8 cellular contexts compared by ENCODE assay signal in genomic region chr11:64879226-64879900, GRCh38. TPM values are rescaled to one million over a fixed set of nuclear protein-coding genes. Genes with fewer than 3 reads are reported as not detected.
DNase-seq lines count a peak whose midpoint lies in the region; ATAC-seq and TF ChIP-seq lines count a peak whose summit lies in the region.

No MANE protein-coding gene starts in this region.

- TF ChIP-seq CTCF in AG09309 (IDR thresholded peaks at IDR 0.05; ENCODE audit: control insufficient read depth, insufficient read depth, low read depth, low read length, missing control alignments) (no peak), adrenal gland (IDR thresholded peaks at IDR 0.05) (no peak), suprapubic skin (IDR thresholded peaks at IDR 0.05) (no peak)

- H3K27ac ChIP-seq in adrenal gland = peak overlapping the region; percentile 62 to 88 (median 77)
- peak overlapping the region; percentile 90 for H3K27ac ChIP-seq in suprapubic skin

- no peak for TF ChIP-seq POLR2A in adrenal gland (IDR thresholded peaks at IDR 0.05)
- TF ChIP-seq POLR2A in suprapubic skin (IDR thresholded peaks at IDR 0.05) = no peak

- intact Hi-C loops in adrenal gland (cut with DNase I) = no loop called here
- intact Hi-C loops in left colon (cut with DNase I, micrococcal nuclease) = no loop called here

- no peaks in the 10 kb centered on the region for H3K27me3 ChIP-seq in adrenal gland
- H3K27me3 ChIP-seq in suprapubic skin = no peaks in the 10 kb centered on the region

- H3K36me3 ChIP-seq in adrenal gland (replicated peaks in 1 of 2) (peaks cover 0 to 3% of the 10 kb centered on the region in 2 donors), suprapubic skin (peaks cover 5% of the 10 kb centered on the region)

- H3K9me3 ChIP-seq in adrenal gland (replicated peaks in 1 of 3) (no peaks in the 10 kb centered on the region), suprapubic skin (no peaks in the 10 kb centered on the region)

- ATAC-seq in HG03064 (IDR thresholded peaks at IDR 0.05; ENCODE audit: low read depth, unreplicated experiment) (peak; percentile 1), left colon (peak; percentile 15), HG02884 (IDR thresholded peaks at IDR 0.05; ENCODE audit: unreplicated experiment) (no peak)

- peak overlapping the region; percentile 78 for H3K4me3 ChIP-seq in AG09309 (ENCODE audit: control insufficient read depth, low read depth, low read length)
- peak overlapping the region; percentile 21 to 93 (median 41) for H3K4me3 ChIP-seq in adrenal gland
- H3K4me3 ChIP-seq in suprapubic skin = peak overlapping the region; percentile 95

- 21 to 26% (median 23%) methylated on average over 14 to 16 of the region's 16 CpGs for WGBS in adrenal gland, 4 donors
- 18% methylated on average over 16 of the region's 16 CpGs for WGBS in suprapubic skin

- H3K4me1 ChIP-seq in adrenal gland (replicated peaks in 1 of 2) (peaks cover 24 to 42% of the 10 kb centered on the region in 2 donors), suprapubic skin (peaks cover 71% of the 10 kb centered on the region)

- DNase-seq in AG09309 (ENCODE audit: low read depth) = no peak
- peak in 1 of 7 donors; percentile 46 for DNase-seq in adrenal gland
- peak in 1 of 2 donors; percentile 57 for DNase-seq in left colon
- DNase-seq in suprapubic skin (ENCODE audit: low spot score in 2 of 2) = no peak
- no peak for DNase-seq in NCI-H1048 (lab: John Stamatoyannopoulos, UW)
- DNase-seq in HCEC 1CT = no peak

- TF ChIP-seq EP300 in suprapubic skin (IDR thresholded peaks at IDR 0.05) = no peak

RNA-seq across cellular contexts. Expression of gene EHD1, which starts 0.9 kb away (rescaled TPM):
- total RNA-seq in adrenal gland (100 to 1,000 TPM in 1 of 8 donors, 10 to 100 TPM in 7; 38.5 to 107 (median 57.1) TPM), left colon (10 to 100 TPM; 76.1 to 91.5 TPM), suprapubic skin (10 to 100 TPM; 47.8 to 85.4 (median 76.8) TPM)
- 10 to 100 TPM; 14.3 to 50.4 (median 20.0) TPM for polyA plus RNA-seq in adrenal gland

RNA-seq across cellular contexts. Expression of gene CDC42BPG, which starts 34.9 kb away (rescaled TPM):
- total RNA-seq in adrenal gland (10 to 100 TPM in 2 of 8 donors, 1 to 10 TPM in 6; 4.9 to 12.9 (median 9.1) TPM), left colon (10 to 100 TPM; 44.5 to 45.5 TPM), suprapubic skin (10 to 100 TPM; 42.2 to 64.9 (median 61.1) TPM)
- polyA plus RNA-seq in adrenal gland = 1 to 10 TPM; 3.3 to 7.4 (median 4.9) TPM

RNA-seq across cellular contexts. Expression of gene ATG2A, which starts 37.6 kb away (rescaled TPM):
- 10 to 100 TPM; 27.2 to 43.5 (median 34.3) TPM for total RNA-seq in adrenal gland
- polyA plus RNA-seq in adrenal gland = 10 to 100 TPM in 2 of 3 donors, 1 to 10 TPM in 1; 3.6 to 43.3 (median 32.4) TPM
- total RNA-seq in left colon = 10 to 100 TPM; 25.3 to 43.4 TPM
- 10 to 100 TPM; 69.5 to 82.2 (median 76.0) TPM for total RNA-seq in suprapubic skin

RNA-seq across cellular contexts. Expression of gene PPP2R5B, which starts 45.1 kb away (rescaled TPM):
- 10 to 100 TPM; 11.4 to 26.6 (median 21.2) TPM for total RNA-seq in adrenal gland
- polyA plus RNA-seq in adrenal gland = 10 to 100 TPM; 10.7 to 51.3 (median 25.6) TPM
- 10 to 100 TPM; 25.1 to 39.6 TPM for total RNA-seq in left colon
- total RNA-seq in suprapubic skin = 10 to 100 TPM; 20.1 to 38.3 (median 27.3) TPM

RNA-seq across cellular contexts. Expression of gene GPHA2, which starts 56.3 kb away (rescaled TPM):
- total RNA-seq in adrenal gland (not detected), left colon (not detected), suprapubic skin (not detected)
- under 1 TPM in 1 of 3 donors, not detected in 2; 0.67 TPM for polyA plus RNA-seq in adrenal gland

Comparison
In these comparisons a context has a peak if more than half of its experiments do, and no peak if none do; other contexts are left out.
1. H3K4me3 ChIP-seq: peak in every context shown above with its lines; median percentile 95 in suprapubic skin; 78 in AG09309; 41 in adrenal gland.